1 cellular context compared by ENCODE assay signal in the genomic region with DNA sequence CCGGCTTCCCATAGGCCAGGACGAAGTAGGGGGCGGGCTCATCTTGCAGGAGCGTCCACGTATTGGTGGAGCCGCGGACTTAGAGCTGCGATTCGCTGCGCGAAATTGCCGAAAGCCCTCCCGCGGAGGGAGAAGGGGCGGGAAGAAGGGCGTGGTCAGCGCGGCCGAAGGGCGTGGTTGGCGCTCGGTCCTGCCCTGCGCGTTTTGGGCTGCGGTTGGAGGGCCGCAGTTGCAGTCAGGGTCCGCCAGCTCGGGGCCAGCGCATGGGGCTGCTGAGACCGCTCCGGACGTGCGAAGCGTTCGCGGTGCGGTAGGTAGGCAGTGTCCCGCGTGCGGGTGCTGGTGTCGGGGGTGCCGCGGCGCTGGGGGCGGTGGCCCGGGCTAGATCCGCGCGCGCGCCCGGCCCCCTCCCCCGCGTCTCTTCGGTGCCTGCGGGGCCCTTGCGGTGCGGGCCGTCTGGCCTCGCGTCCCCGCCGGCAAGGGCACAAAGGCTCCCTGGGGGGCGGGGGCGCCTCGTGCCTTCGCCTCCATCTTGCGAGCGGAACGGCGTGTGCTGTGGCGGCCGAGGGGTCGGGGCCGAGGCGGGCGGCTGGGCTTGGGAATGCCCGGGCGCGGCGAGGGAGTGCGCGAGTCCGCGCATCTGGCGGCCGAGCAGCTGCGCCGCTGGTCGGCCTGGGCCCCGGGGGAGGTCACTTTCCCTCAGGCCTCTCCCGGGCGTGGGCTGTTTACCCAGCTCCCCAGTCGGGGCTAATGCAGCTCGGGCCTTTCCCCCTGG.
TF ChIP-seq lines count a peak whose summit lies in the region.

A gene with protein sequence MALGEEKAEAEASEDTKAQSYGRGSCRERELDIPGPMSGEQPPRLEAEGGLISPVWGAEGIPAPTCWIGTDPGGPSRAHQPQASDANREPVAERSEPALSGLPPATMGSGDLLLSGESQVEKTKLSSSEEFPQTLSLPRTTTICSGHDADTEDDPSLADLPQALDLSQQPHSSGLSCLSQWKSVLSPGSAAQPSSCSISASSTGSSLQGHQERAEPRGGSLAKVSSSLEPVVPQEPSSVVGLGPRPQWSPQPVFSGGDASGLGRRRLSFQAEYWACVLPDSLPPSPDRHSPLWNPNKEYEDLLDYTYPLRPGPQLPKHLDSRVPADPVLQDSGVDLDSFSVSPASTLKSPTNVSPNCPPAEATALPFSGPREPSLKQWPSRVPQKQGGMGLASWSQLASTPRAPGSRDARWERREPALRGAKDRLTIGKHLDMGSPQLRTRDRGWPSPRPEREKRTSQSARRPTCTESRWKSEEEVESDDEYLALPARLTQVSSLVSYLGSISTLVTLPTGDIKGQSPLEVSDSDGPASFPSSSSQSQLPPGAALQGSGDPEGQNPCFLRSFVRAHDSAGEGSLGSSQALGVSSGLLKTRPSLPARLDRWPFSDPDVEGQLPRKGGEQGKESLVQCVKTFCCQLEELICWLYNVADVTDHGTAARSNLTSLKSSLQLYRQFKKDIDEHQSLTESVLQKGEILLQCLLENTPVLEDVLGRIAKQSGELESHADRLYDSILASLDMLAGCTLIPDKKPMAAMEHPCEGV (plus strand): TSS at position 202 of the 775 bp plus-strand sequence. CDS start 13,029 bp downstream, outside the sequence.

TF ChIP-seq in K562, 482 proteins besides CTCF, POLR2A, EP300 and RAD21 (continued from another document and continues in another):
- TF ChIP-seq, protein P1, sequence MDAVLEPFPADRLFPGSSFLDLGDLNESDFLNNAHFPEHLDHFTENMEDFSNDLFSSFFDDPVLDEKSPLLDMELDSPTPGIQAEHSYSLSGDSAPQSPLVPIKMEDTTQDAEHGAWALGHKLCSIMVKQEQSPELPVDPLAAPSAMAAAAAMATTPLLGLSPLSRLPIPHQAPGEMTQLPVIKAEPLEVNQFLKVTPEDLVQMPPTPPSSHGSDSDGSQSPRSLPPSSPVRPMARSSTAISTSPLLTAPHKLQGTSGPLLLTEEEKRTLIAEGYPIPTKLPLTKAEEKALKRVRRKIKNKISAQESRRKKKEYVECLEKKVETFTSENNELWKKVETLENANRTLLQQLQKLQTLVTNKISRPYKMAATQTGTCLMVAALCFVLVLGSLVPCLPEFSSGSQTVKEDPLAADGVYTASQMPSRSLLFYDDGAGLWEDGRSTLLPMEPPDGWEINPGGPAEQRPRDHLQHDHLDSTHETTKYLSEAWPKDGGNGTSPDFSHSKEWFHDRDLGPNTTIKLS (IDR thresholded peaks at IDR 0.05; ENCODE audit: borderline replicate concordance, low read depth) = peak; percentile 72
- TF ChIP-seq BRD4 (IDR thresholded peaks at IDR 0.05) (peak; percentile 61; the same call in 1 of the 2 replicates), ZNF79 (CRISPR knock-in tag; IDR thresholded peaks at IDR 0.05; ENCODE audit: low read depth) (no peak), XRCC5 (IDR thresholded peaks at IDR 0.05; ENCODE audit: low read depth, low read length) (0 out of 2 replicates have a peak, but pooled peaks have one; percentile 39), ZNF785 (CRISPR knock-in tag; IDR thresholded peaks at IDR 0.05) (no peak; the same call in 1 of the 2 replicates), ZKSCAN1 (IDR thresholded peaks at IDR 0.05; ENCODE audit: low read depth, low read length) (no peak), U2AF2 (optimal IDR thresholded peaks at IDR 0.05; ENCODE audit: low read depth, low read length) (no peak), ERF (CRISPR knock-in tag; IDR thresholded peaks at IDR 0.05) (0 out of 2 replicates have a peak, but pooled peaks have one; percentile 56), ZNF408 (CRISPR knock-in tag; IDR thresholded peaks at IDR 0.05; ENCODE audit: low read depth) (peak; percentile 57; the same call in 1 of the 2 replicates), SIN3B (IDR thresholded peaks at IDR 0.05; ENCODE audit: low read depth) (peak; percentile 78), RB1 (IDR thresholded peaks at IDR 0.05; ENCODE audit: low read depth) (peak; percentile 67), CBFA2T3 (IDR thresholded peaks at IDR 0.05) (no peak)
- TF ChIP-seq, protein P2, sequence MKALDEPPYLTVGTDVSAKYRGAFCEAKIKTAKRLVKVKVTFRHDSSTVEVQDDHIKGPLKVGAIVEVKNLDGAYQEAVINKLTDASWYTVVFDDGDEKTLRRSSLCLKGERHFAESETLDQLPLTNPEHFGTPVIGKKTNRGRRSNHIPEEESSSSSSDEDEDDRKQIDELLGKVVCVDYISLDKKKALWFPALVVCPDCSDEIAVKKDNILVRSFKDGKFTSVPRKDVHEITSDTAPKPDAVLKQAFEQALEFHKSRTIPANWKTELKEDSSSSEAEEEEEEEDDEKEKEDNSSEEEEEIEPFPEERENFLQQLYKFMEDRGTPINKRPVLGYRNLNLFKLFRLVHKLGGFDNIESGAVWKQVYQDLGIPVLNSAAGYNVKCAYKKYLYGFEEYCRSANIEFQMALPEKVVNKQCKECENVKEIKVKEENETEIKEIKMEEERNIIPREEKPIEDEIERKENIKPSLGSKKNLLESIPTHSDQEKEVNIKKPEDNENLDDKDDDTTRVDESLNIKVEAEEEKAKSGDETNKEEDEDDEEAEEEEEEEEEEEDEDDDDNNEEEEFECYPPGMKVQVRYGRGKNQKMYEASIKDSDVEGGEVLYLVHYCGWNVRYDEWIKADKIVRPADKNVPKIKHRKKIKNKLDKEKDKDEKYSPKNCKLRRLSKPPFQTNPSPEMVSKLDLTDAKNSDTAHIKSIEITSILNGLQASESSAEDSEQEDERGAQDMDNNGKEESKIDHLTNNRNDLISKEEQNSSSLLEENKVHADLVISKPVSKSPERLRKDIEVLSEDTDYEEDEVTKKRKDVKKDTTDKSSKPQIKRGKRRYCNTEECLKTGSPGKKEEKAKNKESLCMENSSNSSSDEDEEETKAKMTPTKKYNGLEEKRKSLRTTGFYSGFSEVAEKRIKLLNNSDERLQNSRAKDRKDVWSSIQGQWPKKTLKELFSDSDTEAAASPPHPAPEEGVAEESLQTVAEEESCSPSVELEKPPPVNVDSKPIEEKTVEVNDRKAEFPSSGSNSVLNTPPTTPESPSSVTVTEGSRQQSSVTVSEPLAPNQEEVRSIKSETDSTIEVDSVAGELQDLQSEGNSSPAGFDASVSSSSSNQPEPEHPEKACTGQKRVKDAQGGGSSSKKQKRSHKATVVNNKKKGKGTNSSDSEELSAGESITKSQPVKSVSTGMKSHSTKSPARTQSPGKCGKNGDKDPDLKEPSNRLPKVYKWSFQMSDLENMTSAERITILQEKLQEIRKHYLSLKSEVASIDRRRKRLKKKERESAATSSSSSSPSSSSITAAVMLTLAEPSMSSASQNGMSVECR (CRISPR knock-in tag; IDR thresholded peaks at IDR 0.05) = peak; percentile 94
- TF ChIP-seq, protein P3, sequence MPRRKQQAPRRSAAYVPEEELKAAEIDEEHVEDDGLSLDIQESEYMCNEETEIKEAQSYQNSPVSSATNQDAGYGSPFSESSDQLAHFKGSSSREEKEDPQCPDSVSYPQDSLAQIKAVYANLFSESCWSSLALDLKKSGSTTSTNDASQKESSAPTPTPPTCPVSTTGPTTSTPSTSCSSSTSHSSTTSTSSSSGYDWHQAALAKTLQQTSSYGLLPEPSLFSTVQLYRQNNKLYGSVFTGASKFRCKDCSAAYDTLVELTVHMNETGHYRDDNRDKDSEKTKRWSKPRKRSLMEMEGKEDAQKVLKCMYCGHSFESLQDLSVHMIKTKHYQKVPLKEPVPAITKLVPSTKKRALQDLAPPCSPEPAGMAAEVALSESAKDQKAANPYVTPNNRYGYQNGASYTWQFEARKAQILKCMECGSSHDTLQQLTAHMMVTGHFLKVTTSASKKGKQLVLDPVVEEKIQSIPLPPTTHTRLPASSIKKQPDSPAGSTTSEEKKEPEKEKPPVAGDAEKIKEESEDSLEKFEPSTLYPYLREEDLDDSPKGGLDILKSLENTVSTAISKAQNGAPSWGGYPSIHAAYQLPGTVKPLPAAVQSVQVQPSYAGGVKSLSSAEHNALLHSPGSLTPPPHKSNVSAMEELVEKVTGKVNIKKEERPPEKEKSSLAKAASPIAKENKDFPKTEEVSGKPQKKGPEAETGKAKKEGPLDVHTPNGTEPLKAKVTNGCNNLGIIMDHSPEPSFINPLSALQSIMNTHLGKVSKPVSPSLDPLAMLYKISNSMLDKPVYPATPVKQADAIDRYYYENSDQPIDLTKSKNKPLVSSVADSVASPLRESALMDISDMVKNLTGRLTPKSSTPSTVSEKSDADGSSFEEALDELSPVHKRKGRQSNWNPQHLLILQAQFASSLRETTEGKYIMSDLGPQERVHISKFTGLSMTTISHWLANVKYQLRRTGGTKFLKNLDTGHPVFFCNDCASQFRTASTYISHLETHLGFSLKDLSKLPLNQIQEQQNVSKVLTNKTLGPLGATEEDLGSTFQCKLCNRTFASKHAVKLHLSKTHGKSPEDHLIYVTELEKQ (CRISPR knock-in tag; IDR thresholded peaks at IDR 0.05) = no peak
- TF ChIP-seq, protein P4, sequence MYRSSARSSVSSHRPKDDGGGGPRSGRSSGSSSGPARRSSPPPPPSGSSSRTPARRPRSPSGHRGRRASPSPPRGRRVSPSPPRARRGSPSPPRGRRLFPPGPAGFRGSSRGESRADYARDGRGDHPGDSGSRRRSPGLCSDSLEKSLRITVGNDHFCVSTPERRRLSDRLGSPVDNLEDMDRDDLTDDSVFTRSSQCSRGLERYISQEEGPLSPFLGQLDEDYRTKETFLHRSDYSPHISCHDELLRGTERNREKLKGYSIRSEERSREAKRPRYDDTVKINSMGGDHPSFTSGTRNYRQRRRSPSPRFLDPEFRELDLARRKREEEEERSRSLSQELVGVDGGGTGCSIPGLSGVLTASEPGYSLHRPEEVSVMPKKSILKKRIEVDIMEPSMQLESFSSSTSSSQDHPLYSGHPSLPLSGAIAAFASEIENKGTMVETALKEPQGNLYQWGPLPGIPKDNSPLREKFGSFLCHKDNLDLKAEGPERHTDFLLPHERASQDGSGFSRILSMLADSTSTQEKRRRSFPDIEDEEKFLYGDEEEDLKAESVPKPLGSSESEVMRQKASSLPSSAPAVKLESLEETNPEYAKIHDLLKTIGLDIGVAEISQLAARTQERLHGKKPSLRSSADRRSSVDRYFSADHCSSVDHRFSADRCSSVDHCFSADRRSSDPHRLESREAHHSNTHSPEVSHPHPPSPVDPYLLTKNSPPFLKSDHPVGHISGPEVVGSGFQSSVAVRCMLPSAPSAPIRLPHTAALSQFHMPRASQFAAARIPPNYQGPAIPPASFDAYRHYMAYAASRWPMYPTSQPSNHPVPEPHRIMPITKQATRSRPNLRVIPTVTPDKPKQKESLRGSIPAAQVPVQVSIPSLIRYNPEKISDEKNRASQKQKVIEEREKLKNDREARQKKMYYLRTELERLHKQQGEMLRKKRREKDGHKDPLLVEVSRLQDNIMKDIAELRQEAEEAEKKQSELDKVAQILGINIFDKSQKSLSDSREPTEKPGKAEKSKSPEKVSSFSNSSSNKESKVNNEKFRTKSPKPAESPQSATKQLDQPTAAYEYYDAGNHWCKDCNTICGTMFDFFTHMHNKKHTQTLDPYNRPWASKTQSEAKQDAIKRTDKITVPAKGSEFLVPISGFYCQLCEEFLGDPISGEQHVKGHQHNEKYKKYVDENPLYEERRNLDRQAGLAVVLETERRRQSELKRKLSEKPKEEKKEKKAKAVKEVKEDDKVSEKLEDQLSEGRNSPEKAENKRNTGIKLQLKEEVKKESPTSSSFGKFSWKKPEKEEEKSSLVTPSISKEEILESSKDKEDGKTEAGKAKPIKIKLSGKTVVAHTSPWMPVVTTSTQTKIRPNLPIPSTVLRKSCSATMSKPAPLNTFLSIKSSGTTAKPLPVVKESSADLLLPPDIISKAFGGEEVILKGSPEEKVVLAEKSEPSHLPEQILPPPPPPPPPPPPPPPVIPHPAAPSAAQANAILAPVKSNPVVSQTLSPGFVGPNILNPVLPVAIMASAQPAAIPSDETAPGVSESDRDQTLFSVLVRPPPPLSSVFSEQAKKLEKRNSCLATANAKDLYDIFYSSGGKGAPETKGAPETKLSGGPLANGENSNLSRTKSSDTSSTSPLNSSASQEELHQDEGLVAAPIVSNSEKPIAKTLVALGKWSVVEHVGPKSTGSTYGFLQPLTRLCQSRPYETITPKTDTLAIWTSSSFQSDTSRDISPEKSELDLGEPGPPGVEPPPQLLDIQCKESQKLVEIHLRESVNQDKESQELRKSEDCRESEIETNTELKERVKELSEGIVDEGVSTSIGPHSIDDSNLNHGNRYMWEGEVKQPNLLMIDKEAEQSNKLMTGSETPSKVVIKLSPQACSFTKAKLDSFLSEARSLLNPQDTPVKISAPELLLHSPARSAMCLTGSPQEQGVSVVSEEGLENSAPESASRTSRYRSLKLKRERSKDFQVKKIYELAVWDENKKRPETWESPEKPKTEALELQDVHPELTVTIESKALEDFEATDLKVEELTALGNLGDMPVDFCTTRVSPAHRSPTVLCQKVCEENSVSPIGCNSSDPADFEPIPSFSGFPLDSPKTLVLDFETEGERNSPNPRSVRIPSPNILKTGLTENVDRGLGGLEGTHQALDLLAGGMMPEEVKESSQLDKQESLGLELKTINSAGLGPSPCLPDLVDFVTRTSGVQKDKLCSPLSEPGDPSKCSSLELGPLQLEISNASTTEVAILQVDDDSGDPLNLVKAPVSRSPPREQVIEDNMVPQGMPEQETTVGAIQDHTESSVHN (IDR thresholded peaks at IDR 0.05; ENCODE audit: borderline replicate concordance in 1 of 2, low read depth in 1 of 2) = no peak
- TF ChIP-seq, protein P5, sequence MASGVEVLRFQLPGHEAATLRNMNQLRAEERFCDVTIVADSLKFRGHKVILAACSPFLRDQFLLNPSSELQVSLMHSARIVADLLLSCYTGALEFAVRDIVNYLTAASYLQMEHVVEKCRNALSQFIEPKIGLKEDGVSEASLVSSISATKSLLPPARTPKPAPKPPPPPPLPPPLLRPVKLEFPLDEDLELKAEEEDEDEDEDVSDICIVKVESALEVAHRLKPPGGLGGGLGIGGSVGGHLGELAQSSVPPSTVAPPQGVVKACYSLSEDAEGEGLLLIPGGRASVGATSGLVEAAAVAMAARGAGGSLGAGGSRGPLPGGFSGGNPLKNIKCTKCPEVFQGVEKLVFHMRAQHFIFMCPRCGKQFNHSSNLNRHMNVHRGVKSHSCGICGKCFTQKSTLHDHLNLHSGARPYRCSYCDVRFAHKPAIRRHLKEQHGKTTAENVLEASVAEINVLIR (CRISPR knock-in tag; IDR thresholded peaks at IDR 0.05) = no peak
- TF ChIP-seq, protein P6, sequence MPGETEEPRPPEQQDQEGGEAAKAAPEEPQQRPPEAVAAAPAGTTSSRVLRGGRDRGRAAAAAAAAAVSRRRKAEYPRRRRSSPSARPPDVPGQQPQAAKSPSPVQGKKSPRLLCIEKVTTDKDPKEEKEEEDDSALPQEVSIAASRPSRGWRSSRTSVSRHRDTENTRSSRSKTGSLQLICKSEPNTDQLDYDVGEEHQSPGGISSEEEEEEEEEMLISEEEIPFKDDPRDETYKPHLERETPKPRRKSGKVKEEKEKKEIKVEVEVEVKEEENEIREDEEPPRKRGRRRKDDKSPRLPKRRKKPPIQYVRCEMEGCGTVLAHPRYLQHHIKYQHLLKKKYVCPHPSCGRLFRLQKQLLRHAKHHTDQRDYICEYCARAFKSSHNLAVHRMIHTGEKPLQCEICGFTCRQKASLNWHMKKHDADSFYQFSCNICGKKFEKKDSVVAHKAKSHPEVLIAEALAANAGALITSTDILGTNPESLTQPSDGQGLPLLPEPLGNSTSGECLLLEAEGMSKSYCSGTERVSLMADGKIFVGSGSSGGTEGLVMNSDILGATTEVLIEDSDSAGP (CRISPR knock-in tag; IDR thresholded peaks at IDR 0.05) = no peak
- TF ChIP-seq, protein P7, sequence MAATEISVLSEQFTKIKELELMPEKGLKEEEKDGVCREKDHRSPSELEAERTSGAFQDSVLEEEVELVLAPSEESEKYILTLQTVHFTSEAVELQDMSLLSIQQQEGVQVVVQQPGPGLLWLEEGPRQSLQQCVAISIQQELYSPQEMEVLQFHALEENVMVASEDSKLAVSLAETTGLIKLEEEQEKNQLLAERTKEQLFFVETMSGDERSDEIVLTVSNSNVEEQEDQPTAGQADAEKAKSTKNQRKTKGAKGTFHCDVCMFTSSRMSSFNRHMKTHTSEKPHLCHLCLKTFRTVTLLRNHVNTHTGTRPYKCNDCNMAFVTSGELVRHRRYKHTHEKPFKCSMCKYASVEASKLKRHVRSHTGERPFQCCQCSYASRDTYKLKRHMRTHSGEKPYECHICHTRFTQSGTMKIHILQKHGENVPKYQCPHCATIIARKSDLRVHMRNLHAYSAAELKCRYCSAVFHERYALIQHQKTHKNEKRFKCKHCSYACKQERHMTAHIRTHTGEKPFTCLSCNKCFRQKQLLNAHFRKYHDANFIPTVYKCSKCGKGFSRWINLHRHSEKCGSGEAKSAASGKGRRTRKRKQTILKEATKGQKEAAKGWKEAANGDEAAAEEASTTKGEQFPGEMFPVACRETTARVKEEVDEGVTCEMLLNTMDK (IDR thresholded peaks at IDR 0.05; ENCODE audit: borderline replicate concordance, insufficient read depth, low read depth, low read length, poor library complexity, severe bottlenecking) = no peak
